ENCODE assay signal across 1 cellular context in the genomic region with DNA sequence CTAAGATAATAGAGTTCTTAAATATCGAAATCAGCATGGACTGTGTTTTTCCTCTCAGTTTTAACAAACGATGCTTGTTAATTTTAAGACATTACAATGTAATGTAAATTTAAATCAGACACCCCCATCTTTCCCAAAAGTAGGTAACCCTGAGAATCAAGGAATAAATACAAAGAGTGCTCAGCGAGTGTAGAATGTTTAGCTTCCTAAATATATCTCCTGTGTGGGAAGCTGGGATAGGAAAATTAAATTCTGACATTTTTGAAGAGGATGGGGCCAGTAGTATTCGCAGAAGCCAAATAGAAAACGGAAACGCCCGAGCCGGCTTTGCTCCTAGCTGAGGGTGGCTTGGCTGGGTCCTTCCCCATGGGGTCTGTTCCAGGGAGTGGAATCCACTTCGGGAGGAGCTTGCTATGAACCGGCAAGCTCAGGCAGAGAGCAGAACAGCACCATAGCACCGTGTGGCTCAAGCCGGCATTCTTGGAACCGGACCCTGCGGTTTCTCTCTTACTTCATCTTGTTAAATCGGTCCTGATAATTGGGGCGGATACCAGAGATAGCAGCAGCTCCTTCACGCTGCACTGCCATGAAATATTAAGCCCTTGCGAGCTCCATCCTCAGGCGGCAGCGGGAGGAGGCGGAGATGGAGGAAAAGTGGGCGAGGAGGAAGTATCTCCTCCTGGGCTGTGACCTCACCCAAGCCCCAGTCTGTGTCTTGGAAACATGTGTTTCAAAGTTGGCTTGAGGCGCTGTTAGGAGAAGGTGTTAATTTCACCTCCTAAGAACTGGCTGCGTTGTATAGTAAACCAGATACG.
TF ChIP-seq lines count a peak whose summit lies in the region.

No MANE protein-coding gene starts in this region.

TF ChIP-seq in SK-N-SH, 30 proteins besides CTCF, POLR2A, EP300 and RAD21 (continued from another document):
- TF ChIP-seq ZBTB33 (IDR thresholded peaks at IDR 0.05; ENCODE audit: borderline replicate concordance, low read depth) (no peak), NRF1 (IDR thresholded peaks at IDR 0.05; ENCODE audit: low read depth, low read length) (no peak), NFIC (IDR thresholded peaks at IDR 0.05; ENCODE audit: borderline replicate concordance) (no peak), FOSL2 (IDR thresholded peaks at IDR 0.05; ENCODE audit: borderline replicate concordance, low read depth) (no peak), GABPA (IDR thresholded peaks at IDR 0.05; ENCODE audit: low read depth) (no peak), GATA2 (CRISPR knock-in tag; IDR thresholded peaks at IDR 0.05) (no peak), MEF2A (IDR thresholded peaks at IDR 0.05; ENCODE audit: borderline replicate concordance, low read depth) (no peak), RXRA (IDR thresholded peaks at IDR 0.05; ENCODE audit: borderline replicate concordance, low read depth) (no peak), FOXJ3 (CRISPR knock-in tag; IDR thresholded peaks at IDR 0.05) (no peak), RFX5 (IDR thresholded peaks at IDR 0.05; ENCODE audit: low read length) (no peak), TCF12 (IDR thresholded peaks at IDR 0.05) (peak; percentile 44; the same call in 1 of the 2 replicates), TAF1 (IDR thresholded peaks at IDR 0.05; ENCODE audit: borderline replicate concordance, low read depth, low read length) (no peak), POLR2AphosphoS5 (IDR thresholded peaks at IDR 0.05; ENCODE audit: low read depth, low read length) (no peak; the same call in 1 of the 2 replicates), RCOR1 (IDR thresholded peaks at IDR 0.05; ENCODE audit: low read length) (no peak), JUND (IDR thresholded peaks at IDR 0.05) (no peak)
- TF ChIP-seq, protein P1, sequence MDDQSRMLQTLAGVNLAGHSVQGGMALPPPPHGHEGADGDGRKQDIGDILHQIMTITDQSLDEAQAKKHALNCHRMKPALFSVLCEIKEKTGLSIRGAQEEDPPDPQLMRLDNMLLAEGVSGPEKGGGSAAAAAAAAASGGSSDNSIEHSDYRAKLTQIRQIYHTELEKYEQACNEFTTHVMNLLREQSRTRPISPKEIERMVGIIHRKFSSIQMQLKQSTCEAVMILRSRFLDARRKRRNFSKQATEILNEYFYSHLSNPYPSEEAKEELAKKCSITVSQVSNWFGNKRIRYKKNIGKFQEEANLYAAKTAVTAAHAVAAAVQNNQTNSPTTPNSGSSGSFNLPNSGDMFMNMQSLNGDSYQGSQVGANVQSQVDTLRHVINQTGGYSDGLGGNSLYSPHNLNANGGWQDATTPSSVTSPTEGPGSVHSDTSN (IDR thresholded peaks at IDR 0.05), result no peak
